8 cellular contexts compared by ENCODE assay signal in the genomic region with DNA sequence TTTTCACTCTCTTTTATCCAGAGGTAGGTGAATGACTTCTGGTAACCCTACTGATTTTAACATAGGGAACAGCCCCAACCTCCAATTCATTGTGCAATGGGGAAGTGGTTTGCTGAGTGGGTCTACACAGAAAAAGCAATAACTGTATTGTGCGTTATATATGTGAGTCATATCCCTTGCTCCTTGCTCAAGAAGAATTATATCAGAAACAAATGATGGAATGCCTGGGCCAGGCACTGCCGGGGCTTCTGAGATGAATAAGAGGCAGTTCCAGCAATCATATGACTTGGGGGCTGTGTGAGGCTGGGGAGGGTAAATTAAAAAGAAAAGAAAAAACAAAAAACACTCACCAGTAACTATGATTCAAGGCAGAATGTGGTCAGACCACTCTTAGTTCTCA.
DNase-seq lines count a peak whose midpoint lies in the region; FAIRE-seq and TF ChIP-seq lines count a peak whose summit lies in the region.

No MANE protein-coding gene starts in this region.

- no peak overlapping the region for H3K4me3 ChIP-seq in AG04450 (ENCODE audit: low read depth, low read length)

- H3K27ac ChIP-seq in AG04450 (ENCODE audit: low read depth, low read length), result peak overlapping the region; percentile 59

- peaks cover 4% of the 10 kb centered on the region for H3K27me3 Mint-ChIP-seq in brain

- H3K36me3 Mint-ChIP-seq in brain, result no peaks in the 10 kb centered on the region

- no peak for TF ChIP-seq POLR2A in GM12892 (IDR thresholded peaks at IDR 0.05; ENCODE audit: low read depth, low read length)

- POLR2A ChIA-PET in AG04450 (lab: Yijun Ruan, JAX), result interaction anchor here (0.9 to 1.0 kb wide), 2 partner anchors 21 to 39 kb away, joined by 3 read pairs; no protein-coding TSS in a partner anchor

- DNase-seq in AG04450 (ENCODE audit: low read depth, low spot score) (peak; percentile 38), KG1 (lab: John Stamatoyannopoulos, UW) (peak; percentile 35), medulla oblongata (ENCODE audit: extremely low spot score) (peak; percentile 30), NCI-H2171 (lab: John Stamatoyannopoulos, UW) (no peak), NCI-H1048 (lab: John Stamatoyannopoulos, UW) (no peak), GM12892 (ENCODE audit: insufficient read length) (no peak)
- no peak for DNase-seq in activated CD4-positive, CD25-positive, alpha-beta regulatory T cell (lab: John Stamatoyannopoulos, UW)

- H3K4me3 Mint-ChIP-seq in brain, result no peak overlapping the region

- H3K27me3 ChIP-seq in AG04450 (ENCODE audit: control insufficient read depth, insufficient read depth, low read length), result no peaks in the 10 kb centered on the region

- H3K27ac Mint-ChIP-seq in brain, result peak overlapping the region in 3 of 5 experiments; percentile 40 to 87 (median 69)

- TF ChIP-seq CTCF in AG04450 (IDR thresholded peaks at IDR 0.05; ENCODE audit: low read depth, low read length) (no peak), brain (conservative IDR thresholded peaks at IDR 0.05) (no peak)

- H3K9me3 Mint-ChIP-seq in brain, result peaks cover 0 to 2% (median 0%) of the 10 kb centered on the region in 5 experiments

- peaks cover 11% of the 10 kb centered on the region for H3K4me1 Mint-ChIP-seq in brain

- CTCF ChIA-PET in AG04450 (lab: Charles Lee), result no interaction called here

- no peaks in the 10 kb centered on the region for H3K9me3 ChIP-seq in AG04450 (ENCODE audit: control insufficient read depth, insufficient read depth, low read length)

- no peak for FAIRE-seq in GM12892 (lab: Jason Lieb, UNC)

Comparison
In these comparisons a context has a peak if more than half of its experiments do, and no peak if none do; other contexts are left out.
1. DNase-seq: peak in AG04450 (single experiment), KG1 (single experiment) and medulla oblongata (single experiment); none in activated CD4-positive, CD25-positive, alpha-beta regulatory T cell (0 of 4), NCI-H2171 (single experiment), NCI-H1048 (single experiment) and GM12892 (single experiment).